Comparison of ENCODE assay signal across 13 cellular contexts in genomic region chr10:71697938-71698709, GRCh38. TPM values are rescaled to one million over a fixed set of nuclear protein-coding genes. Genes with fewer than 3 reads are reported as not detected.
DNase-seq lines count a peak whose midpoint lies in the region; ATAC-seq, FAIRE-seq and TF ChIP-seq lines count a peak whose summit lies in the region.
"Had no signal": no experiment of that assay in that cellular context is flagged by ENCODE, and none has a peak within 500 bp of the region (broad histone marks: within the 10 kb centered on the region; RNA-seq: fewer than 3 reads in every experiment).

No MANE protein-coding gene starts in this region.

- H3K4me1 Mint-ChIP-seq in activated CD4-positive, alpha-beta memory T cell treated with anti-CD3 and anti-CD28 coated beads, Interleukin-2, amount 10 ng/mL, durations not matched to agents 7 days and 5 days = peaks cover 65% of the 10 kb centered on the region

- no peaks in the 10 kb centered on the region for H3K36me3 Mint-ChIP-seq in activated CD4-positive, alpha-beta memory T cell treated with anti-CD3 and anti-CD28 coated beads, Interleukin-2, amount 10 ng/mL, durations not matched to agents 7 days and 5 days (ENCODE audit: low read depth)

- no peaks in the 10 kb centered on the region for H3K27me3 Mint-ChIP-seq in activated CD4-positive, alpha-beta memory T cell treated with anti-CD3 and anti-CD28 coated beads, Interleukin-2, amount 10 ng/mL, durations not matched to agents 7 days and 5 days

- H3K4me3 ChIP-seq in GM12878 (no peak overlapping the region), MG63 (no peak overlapping the region), ascending aorta (no peak overlapping the region)
- H3K4me3 ChIP-seq: coronary artery had no signal

- H3K27me3 ChIP-seq in GM12878 (replicated peaks in 1 of 2; ENCODE audit: control insufficient read depth in 2 of 2, insufficient read depth in 2 of 2, low read length in 1 of 2) (no peaks in the 10 kb centered on the region), MG63 (no peaks in the 10 kb centered on the region), ascending aorta (no peaks in the 10 kb centered on the region)
- H3K27me3 ChIP-seq: neutrophil had no signal

- H3K4me1 ChIP-seq in GM12878 (ENCODE audit: control insufficient read depth, insufficient read depth, low read length) = peaks cover 62% of the 10 kb centered on the region
- H3K4me1 ChIP-seq in ascending aorta = no peaks in the 10 kb centered on the region

- H3K4me3 Mint-ChIP-seq in activated CD4-positive, alpha-beta memory T cell treated with anti-CD3 and anti-CD28 coated beads, Interleukin-2, amount 10 ng/mL, durations not matched to agents 7 days and 5 days = no peak overlapping the region

- CTCF ChIA-PET in activated CD4-positive, alpha-beta memory T cell treated with anti-CD3 and anti-CD28 coated beads, Interleukin-2, amount 10 ng/mL, durations not matched to agents 7 days and 5 days (lab: Charles Lee) = interaction anchor here (0.6 to 10.0 kb wide), 21 partner anchors 11 to 383 kb away, joined by 3 to 160 read pairs (median 5); partner anchors contain the start of genes PSAP and VSIR
- CTCF ChIA-PET in GM12878 (lab: Yijun Ruan, JAX) = interaction anchor here (0.6 to 8.9 kb wide), 39 partner anchors 8 to 394 kb away, joined by 3 to 116 read pairs (median 5); partner anchors contain the start of genes C10orf105, CDH23, SLC29A3 and VSIR

- no peaks in the 10 kb centered on the region for H3K9me3 Mint-ChIP-seq in activated CD4-positive, alpha-beta memory T cell treated with anti-CD3 and anti-CD28 coated beads, Interleukin-2, amount 10 ng/mL, durations not matched to agents 7 days and 5 days

- TF ChIP-seq RAD21 in GM12878 (IDR thresholded peaks at IDR 0.05; ENCODE audit: insufficient read depth, low read depth, low read length) = no peak

- in situ Hi-C loops in GM12878 (cut with MboI) = no loop called here

- RAD21 ChIA-PET in GM12878 (lab: Charles Lee; ENCODE audit: unreplicated experiment) = interaction anchor here (0.6 to 7.2 kb wide), 19 partner anchors 10 to 382 kb away, joined by 3 to 53 read pairs (median 8); partner anchors contain the start of genes PSAP, SLC29A3 and VSIR

- H3K9me3 ChIP-seq in GM12878 (replicated peaks; ENCODE audit: control insufficient read depth, insufficient read depth, low read length) = no peaks in the 10 kb centered on the region
- no peaks in the 10 kb centered on the region for H3K9me3 ChIP-seq in MG63
- no peaks in the 10 kb centered on the region for H3K9me3 ChIP-seq in ascending aorta
- H3K9me3 ChIP-seq: neutrophil had no signal

- H3K9ac ChIP-seq in GM12878 (ENCODE audit: control insufficient read depth, insufficient read depth, low read length) = no peak overlapping the region

- BruUV-seq in GM12878 (replicated peaks; lab: Mats Ljungman, UMichigan) = no TSS peak

- intact Hi-C loops in GM12878 (cut with micrococcal nuclease; ENCODE audit: unreplicated experiment) = loop anchor here (5.0 to 10.0 kb wide), 3 partner anchors 56 to 316 kb away; no protein-coding TSS in a partner anchor
- intact Hi-C loops in ascending aorta (cut with DNase I) = no loop called here

- TF ChIP-seq CTCF in GM12878 (IDR thresholded peaks at IDR 0.05 in 2 of 3, conservative IDR thresholded peaks at IDR 0.05 in 1 of 3; ENCODE audit: control insufficient read depth in 2 of 3, extremely low read depth in 1 of 3, insufficient read depth in 1 of 3, low read depth in 3 of 3, low read length in 3 of 3) = no peak
- TF ChIP-seq CTCF in ascending aorta (IDR thresholded peaks at IDR 0.05) = no peak

- H4K20me1 ChIP-seq in GM12878 (ENCODE audit: control insufficient read depth, insufficient read depth) = no peaks in the 10 kb centered on the region

- TF ChIP-seq POLR2A in GM12878 (IDR thresholded peaks at IDR 0.05; ENCODE audit: low read depth, low read length) = no peak

- H3K27ac ChIP-seq in GM12878 (ENCODE audit: control insufficient read depth, insufficient read depth) = no peak overlapping the region
- H3K27ac ChIP-seq in ascending aorta = no peak overlapping the region
- H3K27ac ChIP-seq: coronary artery, neutrophil had no signal

- no peak for TF ChIP-seq EP300 in GM12878 (IDR thresholded peaks at IDR 0.05; ENCODE audit: borderline replicate concordance in 1 of 2, control insufficient read depth in 1 of 2, low read depth in 2 of 2, low read length in 2 of 2)

- no peaks in the 10 kb centered on the region for H3K36me3 ChIP-seq in GM12878 (ENCODE audit: control insufficient read depth in 2 of 2, insufficient read depth in 2 of 2, low read length in 1 of 2)
- no peaks in the 10 kb centered on the region for H3K36me3 ChIP-seq in MG63
- no peaks in the 10 kb centered on the region for H3K36me3 ChIP-seq in ascending aorta
- H3K36me3 ChIP-seq: neutrophil had no signal

- peak overlapping the region; percentile 66 for H3K27ac Mint-ChIP-seq in activated CD4-positive, alpha-beta memory T cell treated with anti-CD3 and anti-CD28 coated beads, Interleukin-2, amount 10 ng/mL, durations not matched to agents 7 days and 5 days

- POLR2A ChIA-PET in activated CD4-positive, alpha-beta memory T cell treated with anti-CD3 and anti-CD28 coated beads, Interleukin-2, amount 10 ng/mL, durations not matched to agents 7 days and 5 days (lab: Charles Lee) = interaction anchor here (0.9 to 7.6 kb wide), 16 partner anchors 9 to 378 kb away, joined by 3 to 57 read pairs (median 6); partner anchors contain the start of genes PSAP and VSIR
- POLR2A ChIA-PET in GM12878 (lab: Charles Lee) = interaction anchor here (0.7 to 2.3 kb wide), 5 partner anchors 33 to 322 kb away, joined by 3 to 9 read pairs (median 5); partner anchors contain the start of gene VSIR

- FAIRE-seq in GM12878 (lab: Jason Lieb, UNC) = no peak

- H3K79me2 ChIP-seq in GM12878 (ENCODE audit: control insufficient read depth, insufficient read depth, low read length) = no peaks in the 10 kb centered on the region

- SMC1A ChIA-PET in GM12878 (lab: Charles Lee; ENCODE audit: uncharacterized antibody, unreplicated experiment) = interaction anchor here (0.6 to 5.9 kb wide), 25 partner anchors 9 to 379 kb away, joined by 3 to 51 read pairs (median 4); partner anchors contain the start of genes SLC29A3 and VSIR

- 0% methylated on average over 7 of the region's 7 CpGs for WGBS in GM12878 (ENCODE audit: insufficient coverage, insufficient replicate concordance, low lambda C conversion rate, missing lambda C conversion rate)

- peak; percentile 52 for DNase-seq in GM19240 (ENCODE audit: insufficient read length, low spot score)
- DNase-seq in activated CD4-positive, alpha-beta memory T cell treated with anti-CD3 and anti-CD28 coated beads, Interleukin-2, amount 10 ng/mL, durations not matched to agents 7 days and 5 days = peak; percentile 72
- DNase-seq in GM12878 (ENCODE audit: low read depth, low spot score) = peak; percentile 38
- DNase-seq in stimulated activated CD8-positive, alpha-beta memory T cell treated with anti-CD3 and anti-CD28 coated beads, Interleukin-4, amount 100 ng/mL, for 4 hours (ENCODE audit: low read depth in 2 of 2, low spot score in 1 of 2) = peak; percentile 25 to 76
- no peak for DNase-seq in hypothalamus (lab: John Stamatoyannopoulos, UW)
- DNase-seq in MG63 = no peak
- DNase-seq in AML-193 (lab: John Stamatoyannopoulos, UW) = no peak
- no peak for DNase-seq in ascending aorta (ENCODE audit: low spot score in 2 of 2)
- DNase-seq: NCI-H1105, NCI-H774 had no signal

- ATAC-seq in GM12878 = peak; percentile 21

- no peak overlapping the region for H2AFZ ChIP-seq in GM12878 (ENCODE audit: control insufficient read depth, low read depth, low read length)

- H3K4me2 ChIP-seq in GM12878 (ENCODE audit: control insufficient read depth, insufficient read depth) = peak overlapping the region; percentile 15; the same call in 1 of the 2 replicates

TF ChIP-seq in GM12878, 131 proteins besides CTCF, POLR2A, EP300 and RAD21 (continues in another document):
- TF ChIP-seq HDAC2 (IDR thresholded peaks at IDR 0.05) (no peak), PBX3 (IDR thresholded peaks at IDR 0.05; ENCODE audit: insufficient replicate concordance, low read depth, low read length) (no peak), SREBF1 (IDR thresholded peaks at IDR 0.05; ENCODE audit: low read length) (no peak), SIX5 (IDR thresholded peaks at IDR 0.05; ENCODE audit: low read depth, low read length, severe bottlenecking) (no peak), KAT2A (conservative IDR thresholded peaks at IDR 0.05; ENCODE audit: control insufficient read depth, low read depth, low read length) (no peak)

RNA-seq across cellular contexts. Expression of gene C10orf105, which starts 21.5 kb away (rescaled TPM):
- under 1 TPM; 0.25 to 0.33 TPM for total RNA-seq in activated CD4-positive, alpha-beta memory T cell treated with anti-CD3 and anti-CD28 coated beads, Interleukin-2, amount 10 ng/mL, durations not matched to agents 7 days and 5 days
- total RNA-seq in GM12878 (2013; cell fraction: nucleolus; rRNA removed) = not detected in 2 replicates
- total RNA-seq in GM12878 (2014; rRNA removed) (0.11 TPM in 1 of 2 replicates, not detected in the other), GM12878 (2014; rRNA removed; fragmentation: Illumina TruSeq; extraction: Trizol) (not detected in 2 replicates), GM12878 (2021) (0.03 and 0.05 TPM in 2 replicates), ascending aorta (not detected)
- not detected for polyA plus RNA-seq in GM12878 (2011; ENCODE audit: low read depth)
- polyA plus RNA-seq in GM12878 (2011; rRNA removed) (not detected in 2 replicates), GM12878 (2014; fragmentation: Illumina TruSeq; extraction: Trizol) (0.04 and 0.06 TPM in 2 replicates), GM12878 (2014; fragmentation: Nextera tagmentation; extraction: Ambion mirVana) (not detected), GM12878 (2014; rRNA removed) (0.06 and 0.18 TPM in 2 replicates), GM12878 (2016; fragmentation: Nextera tagmentation; extraction: Ambion mirVana) (not detected)
- polyA plus RNA-seq in GM12878 (2011; cell fraction: cytosol; rRNA removed) = not detected in 2 replicates
- not detected in 2 replicates for polyA plus RNA-seq in GM12878 (2011; cell fraction: nucleus; rRNA removed)
- polyA plus RNA-seq in GM12878 (2012) = 0.03 and 0.04 TPM in 2 replicates
- not detected in 2 replicates for polyA minus RNA-seq in GM12878 (2011; rRNA and poly(A)+ RNA removed)
- not detected in 2 replicates for polyA minus RNA-seq in GM12878 (2011; cell fraction: cytosol; rRNA and poly(A)+ RNA removed)
- not detected in 2 replicates for polyA minus RNA-seq in GM12878 (2011; cell fraction: nucleus; rRNA and poly(A)+ RNA removed)
- not detected in 2 replicates for total RNA-seq in MG63 (2014; rRNA removed; shearing (Covaris generic); ENCODE audit: low replicate concordance)
- total RNA-seq: SK-MEL-5 had no signal

Comparison
In these comparisons a context has a peak if more than half of its experiments do, and no peak if none do; other contexts are left out.
1. DNase-seq: peak in GM19240 (single experiment), activated CD4-positive, alpha-beta memory T cell treated with anti-CD3 and anti-CD28 coated beads, Interleukin-2, amount 10 ng/mL, durations not matched to agents 7 days and 5 days (single experiment), GM12878 (single experiment) and stimulated activated CD8-positive, alpha-beta memory T cell treated with anti-CD3 and anti-CD28 coated beads, Interleukin-4, amount 100 ng/mL, for 4 hours (2 of 2); none in hypothalamus (0 of 51), MG63 (single experiment), AML-193 (0 of 2) and ascending aorta (0 of 2).